Comparison of ENCODE assay signal across 8 cellular contexts in the genomic region with DNA sequence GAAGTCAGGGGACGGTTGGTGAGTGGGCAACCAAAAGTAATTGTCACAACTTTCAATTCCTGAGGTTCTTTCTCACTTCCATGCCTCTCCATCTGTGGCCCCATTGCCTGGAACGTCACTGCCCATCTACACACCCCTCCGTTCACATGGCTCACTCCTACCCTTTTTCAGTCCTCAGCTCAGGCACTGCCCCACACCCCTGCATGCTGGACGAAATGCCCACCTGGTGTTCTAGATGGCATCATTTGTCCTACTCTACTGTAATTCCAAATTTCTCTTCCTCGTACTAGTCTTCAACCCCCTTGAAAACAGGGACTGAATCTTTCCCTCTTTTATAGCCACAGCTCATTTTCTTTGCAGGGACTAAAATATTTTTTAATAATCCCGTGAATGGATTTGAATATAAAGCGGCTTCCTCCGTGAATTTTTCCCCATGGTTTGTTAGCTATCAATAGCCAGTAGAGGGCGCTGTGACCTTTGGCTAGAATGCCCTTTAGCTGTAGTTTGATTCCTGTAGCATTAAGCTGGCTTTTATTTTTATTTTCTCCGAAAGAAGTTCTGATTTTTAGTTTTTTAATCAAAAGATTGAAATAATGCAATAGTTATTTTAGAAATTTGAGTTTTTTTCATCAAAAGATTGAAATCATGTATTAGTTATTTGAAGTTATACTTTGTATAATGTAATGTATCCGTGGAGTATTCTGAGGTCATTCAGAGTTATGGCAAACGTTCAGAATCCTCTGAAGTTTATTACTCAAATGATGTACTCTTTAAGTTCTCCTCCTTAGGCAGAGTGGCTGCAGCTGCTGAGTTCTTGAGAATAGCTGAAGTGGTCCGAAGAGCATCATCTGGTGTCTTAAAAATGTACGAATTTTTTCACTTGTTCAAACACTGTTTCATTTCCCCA.
DNase-seq lines count a peak whose midpoint lies in the region; ATAC-seq, FAIRE-seq and TF ChIP-seq lines count a peak whose summit lies in the region.

No MANE protein-coding gene starts in this region.

- H3K4me3 ChIP-seq in A673 (ENCODE audit: low read depth, low read length, poor library complexity, severe bottlenecking) (no peak overlapping the region), astrocyte (ENCODE audit: insufficient read depth, low read depth, low read length) (no peak overlapping the region)

- no peak overlapping the region for H3K27ac ChIP-seq in A673 (ENCODE audit: low read depth, low read length, poor library complexity, severe bottlenecking)
- no peak overlapping the region for H3K27ac ChIP-seq in astrocyte (ENCODE audit: low read depth, low read length)

- H3K4me3 Mint-ChIP-seq in astrocyte (ENCODE audit: unreplicated experiment) = no peak overlapping the region

- no peak overlapping the region for H3K27ac Mint-ChIP-seq in astrocyte (ENCODE audit: unreplicated experiment)

- H3K4me1 Mint-ChIP-seq in astrocyte (ENCODE audit: low read depth, unreplicated experiment) = no peaks in the 10 kb centered on the region

- no peaks in the 10 kb centered on the region for H3K9me3 Mint-ChIP-seq in astrocyte (ENCODE audit: unreplicated experiment)

- no peaks in the 10 kb centered on the region for H3K36me3 ChIP-seq in A673 (ENCODE audit: insufficient read depth, low read length, poor library complexity, severe bottlenecking)
- no peaks in the 10 kb centered on the region for H3K36me3 ChIP-seq in astrocyte (ENCODE audit: insufficient read depth, low read length)

- no TSS peak for BruUV-seq in A673 (replicated peaks; lab: Mats Ljungman, UMichigan)

- no peaks in the 10 kb centered on the region for H3K36me3 Mint-ChIP-seq in astrocyte (ENCODE audit: low read depth, unreplicated experiment)

- DNase-seq in A673 (ENCODE audit: low spot score) (peak; percentile 37), GM10266 (ENCODE audit: extremely low spot score) (peak; percentile 31), NCI-H748 treated with DMSO at 0.1 percent for 48 hours (lab: John Stamatoyannopoulos, UW) (peak; percentile 43), astrocyte (ENCODE audit: low read depth) (peak; percentile 7), inferior parietal cortex (ENCODE audit: extremely low spot score) (peak; percentile 88)
- DNase-seq in stimulated activated CD4-positive, alpha-beta T cell treated with anti-CD3 and anti-CD28 coated beads, Interleukin-1b, Interleukin-23, amount 100 ng/mL, for 48 hours = peak; percentile 25

- TF ChIP-seq CTCF in A673 (conservative IDR thresholded peaks at IDR 0.05; ENCODE audit: low read depth, low read length) = peak; percentile 69
- TF ChIP-seq CTCF in GM10266 (IDR thresholded peaks at IDR 0.05; ENCODE audit: control insufficient read depth, insufficient read depth, low read depth, missing control alignments) = peak; percentile 74
- peak; percentile 94 for TF ChIP-seq CTCF in astrocyte (IDR thresholded peaks at IDR 0.05; ENCODE audit: insufficient read depth, low read depth, low read length)

- H3K79me2 ChIP-seq in astrocyte (ENCODE audit: insufficient read depth, low read length) = no peaks in the 10 kb centered on the region

- ATAC-seq in HG03565 (IDR thresholded peaks at IDR 0.05; ENCODE audit: unreplicated experiment) = peak; percentile 46
- no peak for ATAC-seq in GM19455 (IDR thresholded peaks at IDR 0.05; ENCODE audit: unreplicated experiment)

- no peaks in the 10 kb centered on the region for H3K27me3 ChIP-seq in A673 (replicated peaks; ENCODE audit: insufficient read depth, low read depth, low read length, poor library complexity)
- H3K27me3 ChIP-seq in astrocyte (ENCODE audit: insufficient read depth, low read length) = peaks cover 25% of the 10 kb centered on the region

- H3K9me3 ChIP-seq in A673 (ENCODE audit: low read depth, low read length, poor library complexity, severe bottlenecking) = no peaks in the 10 kb centered on the region
- H3K9me3 ChIP-seq in astrocyte (ENCODE audit: insufficient read depth, low read depth, low read length) = no peaks in the 10 kb centered on the region

- H4K20me1 ChIP-seq in astrocyte (ENCODE audit: insufficient read depth, low read length) = no peaks in the 10 kb centered on the region

- POLR2A ChIA-PET in A673 (lab: Charles Lee; ENCODE audit: low non-redundant PET) = no interaction called here

- FAIRE-seq in astrocyte (lab: Jason Lieb, UNC) = peak; percentile 58

- H3K9ac ChIP-seq in astrocyte (ENCODE audit: low read length) = no peak overlapping the region

- intact Hi-C loops in A673 (cut with micrococcal nuclease; ENCODE audit: unreplicated experiment) = loop anchor here (2.0 to 10.0 kb wide), 2 partner anchors 402 to 1214 kb away; no protein-coding TSS in a partner anchor

- H2AFZ ChIP-seq in astrocyte (ENCODE audit: low read depth, low read length) = no peak overlapping the region

- H3K4me2 ChIP-seq in astrocyte (ENCODE audit: low read length) = no peak overlapping the region

- no peaks in the 10 kb centered on the region for H3K4me1 ChIP-seq in A673 (ENCODE audit: insufficient read depth, low read length, poor library complexity, severe bottlenecking)
- H3K4me1 ChIP-seq in astrocyte (ENCODE audit: insufficient read depth, low read length) = no peaks in the 10 kb centered on the region

- CTCF ChIA-PET in A673 (lab: Charles Lee) = interaction anchor here (0.6 to 1.9 kb wide), 3 partner anchors 398 to 627 kb away, joined by 3 to 10 read pairs (median 3); no protein-coding TSS in a partner anchor

- peaks cover 3% of the 10 kb centered on the region for H3K27me3 Mint-ChIP-seq in astrocyte (ENCODE audit: low read depth, unreplicated experiment)

Comparison
In these comparisons a context has a peak if more than half of its experiments do, and no peak if none do; other contexts are left out.
1. DNase-seq: peak in every context shown above with its lines; median percentile 88 in inferior parietal cortex; 43 in NCI-H748 treated with DMSO at 0.1 percent for 48 hours; 37 in A673; 31 in GM10266; 25 in stimulated activated CD4-positive, alpha-beta T cell treated with anti-CD3 and anti-CD28 coated beads, Interleukin-1b, Interleukin-23, amount 100 ng/mL, for 48 hours; 7 in astrocyte.